Comparison of ENCODE assay signal across 18 cellular contexts in genomic region chr1:95388041-95388440, GRCh38.
A peak's percentile ranks its signal among the peaks of the same experiment; 100 is the strongest.
DNase-seq lines count a peak whose midpoint lies in the region; ATAC-seq and TF ChIP-seq lines count a peak whose summit lies in the region.
"Had no signal": no experiment of that assay in that cellular context is flagged by ENCODE, and none has a peak within 500 bp of the region (broad histone marks: within the 10 kb centered on the region; RNA-seq: fewer than 3 reads in every experiment).

No MANE protein-coding gene starts in this region.

- DNase-seq in BE2C (peak; percentile 66), NCI-H1092 (lab: John Stamatoyannopoulos, UW) (peak; percentile 34), NCI-H2081 treated with DMSO at 0.1 percent for 48 hours (lab: John Stamatoyannopoulos, UW) (peak; percentile 61), NCI-H69 (lab: John Stamatoyannopoulos, UW) (peak; percentile 98), cerebellum (ENCODE audit: low spot score) (no peak), iPS-NIHi11 (ENCODE audit: low spot score) (no peak)
- DNase-seq: activated CD4-positive, alpha-beta T cell treated with anti-CD3 and anti-CD28 coated beads for 4 hours; activated naive CD4-positive, alpha-beta T cell treated with anti-CD3 and anti-CD28 coated beads for 36 hours; activated T-cell treated with anti-CD3 and anti-CD28 coated beads, Interleukin-2, amount 50 U/mL, for 48 hours; amniotic stem cell; GDM1; glutamatergic neuron; stimulated activated CD4-positive, alpha-beta T cell treated with anti-CD3 and anti-CD28 coated beads, Interleukin-1b, Interleukin-23, amount 100 ng/mL, for 48 hours had no signal

- peaks cover 29% of the 10 kb centered on the region for H3K4me1 ChIP-seq in BE2C

- H3K27me3 ChIP-seq in BE2C: no peaks in the 10 kb centered on the region

- H3K4me3 ChIP-seq in BE2C (ENCODE audit: low read depth, low read length): no peak overlapping the region
- H3K4me3 ChIP-seq: BLaER1 treated with 17β-estradiol and CSF1 and Interleukin-3, amounts not matched to agents 10 nM and 100 nM had no signal

- no peaks in the 10 kb centered on the region for H3K9me3 ChIP-seq in BE2C

- no peaks in the 10 kb centered on the region for H3K36me3 ChIP-seq in BE2C
- H3K36me3 ChIP-seq: BLaER1 treated with 17β-estradiol and CSF1 and Interleukin-3, amounts not matched to agents 10 nM and 100 nM had no signal

- ATAC-seq in GM18870 (IDR thresholded peaks at IDR 0.05; ENCODE audit: unreplicated experiment): no peak
- ATAC-seq in GM21447 (IDR thresholded peaks at IDR 0.05; ENCODE audit: unreplicated experiment): no peak
- ATAC-seq: HCT116; stimulated activated effector memory CD8-positive, alpha-beta T cell treated with anti-CD3 and anti-CD28 coated beads, Interleukin-12 subunit alpha, Interleukin-12 subunit beta, amount 100 ng/mL, for 72 hours had no signal

- no peak for TF ChIP-seq CTCF in BE2C (IDR thresholded peaks at IDR 0.05; ENCODE audit: low read depth, low read length)

Comparison
In these comparisons a context has a peak if more than half of its experiments do, and no peak if none do; other contexts are left out.
1. DNase-seq: peak in BE2C (single experiment), NCI-H1092 (single experiment), NCI-H2081 treated with DMSO at 0.1 percent for 48 hours (single experiment) and NCI-H69 (single experiment); none in cerebellum (single experiment) and iPS-NIHi11 (single experiment).